ENCODE assay signal across 8 cellular contexts in genomic region chr9:93566408-93567270, GRCh38. TPM values are rescaled to one million over a fixed set of nuclear protein-coding genes. Genes with fewer than 3 reads are reported as not detected.
DNase-seq lines count a peak whose midpoint lies in the region; ATAC-seq, FAIRE-seq and TF ChIP-seq lines count a peak whose summit lies in the region.

No MANE protein-coding gene starts in this region.

- H3K27ac Mint-ChIP-seq in neural crest cell (ENCODE audit: unreplicated experiment) = peak overlapping the region; percentile 96

- H3K4me1 Mint-ChIP-seq in neural crest cell = peaks cover 14% of the 10 kb centered on the region

- H3K27me3 ChIP-seq in RWPE2 (ENCODE audit: insufficient read depth, poor library complexity, severe bottlenecking) (no peaks in the 10 kb centered on the region), stomach smooth muscle (ENCODE audit: control insufficient read depth in 1 of 2, insufficient read depth in 2 of 2, low read length in 2 of 2) (no peaks in the 10 kb centered on the region)

- H3K9ac ChIP-seq in ES-I3 (ENCODE audit: low read depth, low read length) (peak overlapping the region; percentile 81), stomach smooth muscle (ENCODE audit: low read length in 2 of 2) (peak overlapping the region; percentile 95 to 98)

- peak overlapping the region; percentile 77 for H3K4me3 Mint-ChIP-seq in neural crest cell

- H3K36me3 Mint-ChIP-seq in neural crest cell (ENCODE audit: low read depth) = peaks cover 18% of the 10 kb centered on the region

- peaks cover 6% of the 10 kb centered on the region for H3K9me3 Mint-ChIP-seq in neural crest cell

- H3K4me3 ChIP-seq in RWPE2 (ENCODE audit: severe bottlenecking) (peak overlapping the region; percentile 37), fibroblast of villous mesenchyme (ENCODE audit: low read depth, low read length) (peak overlapping the region; percentile 72), stomach smooth muscle (ENCODE audit: low read length in 2 of 2) (peak overlapping the region; percentile 66 to 82)

- peak; percentile 95 for FAIRE-seq in H54 (lab: Jason Lieb, UNC)

- H3K36me3 ChIP-seq in ES-I3 (ENCODE audit: insufficient read depth, low read length) = peaks cover 13% of the 10 kb centered on the region
- H3K36me3 ChIP-seq in RWPE2 (ENCODE audit: low read depth) = peaks cover 25% of the 10 kb centered on the region
- peaks cover 16 to 20% of the 10 kb centered on the region in 2 donors for H3K36me3 ChIP-seq in stomach smooth muscle (ENCODE audit: control insufficient read depth in 2 of 2, insufficient read depth in 2 of 2, low read length in 2 of 2)

- DNase-seq in H54 (ENCODE audit: insufficient read length, low spot score) (peak; percentile 96), LoVo (ENCODE audit: low spot score) (peak; percentile 97), RWPE2 (ENCODE audit: low spot score) (peak; percentile 95), activated gamma-delta T cell (lab: John Stamatoyannopoulos, UW) (peak; percentile 98), fibroblast of villous mesenchyme (ENCODE audit: low read depth) (peak; percentile 97), neural crest cell (ENCODE audit: low read depth, low spot score) (peak; percentile 100)

- no peaks in the 10 kb centered on the region for H3K4me1 ChIP-seq in ES-I3 (ENCODE audit: insufficient read depth, low read length)
- H3K4me1 ChIP-seq in RWPE2 (ENCODE audit: insufficient read depth, poor library complexity, severe bottlenecking) = peaks cover 3% of the 10 kb centered on the region
- H3K4me1 ChIP-seq in stomach smooth muscle (ENCODE audit: control insufficient read depth, insufficient read depth, low read length) = peaks cover 11% of the 10 kb centered on the region

- peak; percentile 95 for ATAC-seq in RWPE2 (ENCODE audit: low read depth)

- TF ChIP-seq CTCF in RWPE2 (IDR thresholded peaks at IDR 0.05; ENCODE audit: poor library complexity, severe bottlenecking) (peak; percentile 98), fibroblast of villous mesenchyme (IDR thresholded peaks at IDR 0.05; ENCODE audit: insufficient read depth, low read depth, low read length) (peak; percentile 93), neural crest cell (conservative IDR thresholded peaks at IDR 0.05) (peak; percentile 96)

- peak; percentile 65; the same call in 1 of the 2 replicates for TF ChIP-seq POLR2A in H54 (IDR thresholded peaks at IDR 0.05; ENCODE audit: low read depth, low read length)

- no peaks in the 10 kb centered on the region for H3K27me3 Mint-ChIP-seq in neural crest cell (ENCODE audit: low read depth)

- no peaks in the 10 kb centered on the region for H3K9me3 ChIP-seq in ES-I3 (ENCODE audit: control insufficient read depth, insufficient read depth, low read length)
- no peaks in the 10 kb centered on the region for H3K9me3 ChIP-seq in RWPE2 (ENCODE audit: severe bottlenecking)
- no peaks in the 10 kb centered on the region for H3K9me3 ChIP-seq in stomach smooth muscle (ENCODE audit: control insufficient read depth in 2 of 2, low read length in 2 of 2)

- H3K27ac ChIP-seq in RWPE2 (ENCODE audit: poor library complexity, severe bottlenecking) = peak overlapping the region; percentile 64
- H3K27ac ChIP-seq in stomach smooth muscle (ENCODE audit: low read length) = peak overlapping the region; percentile 97

RNA-seq across cellular contexts. Expression of gene PHF2, which starts 9.7 kb away (rescaled TPM):
- total RNA-seq in fibroblast of villous mesenchyme = 14.2 and 15.5 TPM in 2 replicates
- total RNA-seq in neural crest cell = 34.4 and 34.7 TPM in 2 replicates

Comparison
In these comparisons a context has a peak if more than half of its experiments do, and no peak if none do; other contexts are left out.
1. Peak in every context shown above with its lines: DNase-seq, ATAC-seq, H3K4me3 ChIP-seq and H3K27ac ChIP-seq.